Comparison of ENCODE assay signal across 21 cellular contexts in the genomic region with DNA sequence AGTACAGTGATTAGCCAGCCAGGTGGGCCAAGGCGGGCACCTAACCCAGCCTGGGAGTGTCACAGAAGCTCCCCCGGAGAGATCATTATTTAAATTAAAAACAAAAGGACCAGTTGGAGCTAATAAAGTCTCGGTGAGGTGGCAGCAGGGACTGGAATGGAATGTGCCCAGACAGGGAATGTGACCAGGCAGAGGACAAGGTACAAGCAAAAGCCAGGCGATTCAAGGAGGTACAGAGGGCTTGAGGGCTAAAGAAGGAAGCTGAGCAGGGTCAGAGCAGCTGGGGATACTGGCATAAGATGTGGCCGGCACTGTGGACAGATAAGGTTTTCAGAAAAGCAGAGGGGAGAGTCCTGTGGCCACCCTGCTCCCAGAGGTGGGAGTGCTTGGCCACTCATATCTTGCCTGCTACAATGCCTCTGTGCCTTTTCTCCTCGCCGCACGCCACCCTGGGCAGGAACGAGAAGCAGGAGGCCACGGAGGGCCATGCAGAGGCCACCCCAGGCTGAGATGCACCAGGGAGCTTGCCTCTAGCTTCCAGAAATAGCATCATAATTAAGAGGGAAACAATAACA. TPM values are rescaled to one million over a fixed set of nuclear protein-coding genes. Genes with fewer than 3 reads are reported as not detected.
DNase-seq lines count a peak whose midpoint lies in the region; ATAC-seq, FAIRE-seq and TF ChIP-seq lines count a peak whose summit lies in the region.
"Had no signal": no experiment of that assay in that cellular context is flagged by ENCODE, and none has a peak within 500 bp of the region (broad histone marks: within the 10 kb centered on the region; RNA-seq: fewer than 3 reads in every experiment).

No MANE protein-coding gene starts in this region.

- H3K14ac ChIP-seq in H1 (ENCODE audit: insufficient read length) = no peak overlapping the region

- no peak for TF ChIP-seq CTCF in activated CD8-positive, alpha-beta T cell treated with anti-CD3 and anti-CD28 coated beads for 36 hours (IDR thresholded peaks at IDR 0.05)
- no peak for TF ChIP-seq CTCF in H1 (IDR thresholded peaks at IDR 0.05; ENCODE audit: control extremely low read depth in 1 of 3, insufficient read depth in 1 of 3, low read depth in 1 of 3, low read length in 3 of 3)

- no peak overlapping the region for H4K5ac ChIP-seq in H1 (ENCODE audit: insufficient read length, low read depth, low read length)

- no peak for TF ChIP-seq RAD21 in H1 (IDR thresholded peaks at IDR 0.05 in 1 of 2, conservative IDR thresholded peaks at IDR 0.05 in 1 of 2; ENCODE audit: low read depth in 2 of 2, low read length in 2 of 2)

- H3K4me3 ChIP-seq in H1 (ENCODE audit: extremely low read depth in 1 of 4, insufficient read depth in 2 of 4, low read depth in 3 of 4, low read length in 4 of 4) = no peak overlapping the region
- H3K4me3 ChIP-seq: A549, tibial nerve had no signal

- no peak overlapping the region for H3K4me3 Mint-ChIP-seq in activated CD8-positive, alpha-beta T cell treated with anti-CD3 and anti-CD28 coated beads, Interleukin-2, amount 10 ng/mL, durations not matched to agents 7 days and 5 days
- H3K4me3 Mint-ChIP-seq in activated CD8-positive, alpha-beta T cell treated with anti-CD3 and anti-CD28 coated beads for 36 hours = no peak overlapping the region
- H3K4me3 Mint-ChIP-seq in T-helper 17 cell = no peak overlapping the region
- H3K4me3 Mint-ChIP-seq in stimulated activated effector memory CD8-positive, alpha-beta T cell treated with anti-CD3 and anti-CD28 coated beads, Interleukin-12 subunit alpha, Interleukin-12 subunit beta, amount 100 ng/mL, for 72 hours = peak overlapping the region; percentile 79
- H3K4me3 Mint-ChIP-seq: activated naive CD4-positive, alpha-beta T cell treated with anti-CD3 and anti-CD28 coated beads for 36 hours; neural crest cell; WTC11 had no signal

- H3K23ac ChIP-seq in H1 (ENCODE audit: insufficient read length) = no peak overlapping the region

- no peak for TF ChIP-seq EP300 in H1 (IDR thresholded peaks at IDR 0.05; ENCODE audit: borderline replicate concordance in 1 of 2, low read depth in 2 of 2, low read length in 2 of 2)

- no peaks in the 10 kb centered on the region for H3K36me3 ChIP-seq in H1 (ENCODE audit: control insufficient read depth in 2 of 4, insufficient read depth in 4 of 4, low read length in 3 of 4)
- H3K36me3 ChIP-seq: tibial nerve had no signal

- H4K8ac ChIP-seq in H1 (ENCODE audit: extremely low read depth, insufficient read depth, low read length) = no peak overlapping the region

- CTCF ChIA-PET in activated CD8-positive, alpha-beta T cell treated with anti-CD3 and anti-CD28 coated beads, Interleukin-2, amount 10 ng/mL, durations not matched to agents 7 days and 5 days (lab: Charles Lee) = interaction anchor here (3.4 kb wide), 1 partner anchor 11 kb away, joined by 12 read pairs; no protein-coding TSS in a partner anchor
- CTCF ChIA-PET in activated CD8-positive, alpha-beta T cell treated with anti-CD3 and anti-CD28 coated beads for 36 hours (lab: Charles Lee) = interaction anchor here (1.1 kb wide), 1 partner anchor 518 kb away, joined by 3 read pairs; no protein-coding TSS in a partner anchor
- CTCF ChIA-PET in H1 (lab: Charles Lee; ENCODE audit: partially characterized antibody) = interaction anchor here (0.5 to 4.6 kb wide), 5 partner anchors 12 to 401 kb away, joined by 3 to 49 read pairs (median 3); no protein-coding TSS in a partner anchor

- no peaks in the 10 kb centered on the region for H3K4me1 ChIP-seq in H1 (replicated peaks in 1 of 4; ENCODE audit: control insufficient read depth in 3 of 4, insufficient read depth in 4 of 4, low read length in 3 of 4)
- H3K4me1 ChIP-seq: A549 had no signal

- H3K9ac ChIP-seq in H1 (replicated peaks in 1 of 4; ENCODE audit: extremely low read depth in 1 of 4, low read depth in 3 of 4, low read length in 3 of 4) = no peak overlapping the region
- H3K9ac ChIP-seq: KMS-11 had no signal

- no peaks in the 10 kb centered on the region for H3K9me3 Mint-ChIP-seq in activated CD8-positive, alpha-beta T cell treated with anti-CD3 and anti-CD28 coated beads, Interleukin-2, amount 10 ng/mL, durations not matched to agents 7 days and 5 days (ENCODE audit: insufficient read depth)
- H3K9me3 Mint-ChIP-seq in activated CD8-positive, alpha-beta T cell treated with anti-CD3 and anti-CD28 coated beads for 36 hours = no peaks in the 10 kb centered on the region
- H3K9me3 Mint-ChIP-seq in stimulated activated effector memory CD8-positive, alpha-beta T cell treated with anti-CD3 and anti-CD28 coated beads, Interleukin-12 subunit alpha, Interleukin-12 subunit beta, amount 100 ng/mL, for 72 hours = no peaks in the 10 kb centered on the region
- H3K9me3 Mint-ChIP-seq: activated naive CD4-positive, alpha-beta T cell treated with anti-CD3 and anti-CD28 coated beads for 36 hours; neural crest cell; WTC11 had no signal

- H4K91ac ChIP-seq in H1 (replicated peaks; ENCODE audit: insufficient read length, low read length) = no peak overlapping the region

- H3K9me3 ChIP-seq in T-helper 17 cell (ENCODE audit: control insufficient read depth, low read length, poor library complexity, severe bottlenecking) (no peaks in the 10 kb centered on the region), H1 (ENCODE audit: insufficient read depth in 2 of 2, low read depth in 1 of 2, low read length in 1 of 2) (no peaks in the 10 kb centered on the region)
- H3K9me3 ChIP-seq: A549, tibial nerve had no signal

- H3K4me2 ChIP-seq in H1 (ENCODE audit: insufficient read depth in 1 of 2, low read depth in 2 of 2, low read length in 2 of 2) = no peak overlapping the region
- H3K4me2 ChIP-seq: A549, KMS-11 had no signal

- no peaks in the 10 kb centered on the region for H4K20me1 ChIP-seq in H1 (replicated peaks in 1 of 2; ENCODE audit: control insufficient read depth in 1 of 2, insufficient read depth in 2 of 2, low read length in 2 of 2)

- H2BK120ac ChIP-seq in H1 (replicated peaks; ENCODE audit: low read depth, low read length) = no peak overlapping the region

- no peak overlapping the region for H2BK12ac ChIP-seq in H1 (ENCODE audit: low read depth, low read length)

- DNase-seq in activated CD8-positive, alpha-beta T cell treated with anti-CD3 and anti-CD28 coated beads, Interleukin-2, amount 10 ng/mL, durations not matched to agents 7 days and 5 days = no peak
- DNase-seq in activated CD8-positive, alpha-beta T cell treated with anti-CD3 and anti-CD28 coated beads for 36 hours = no peak
- DNase-seq in T-helper 17 cell (no peak), H1 (ENCODE audit: low read depth in 1 of 2, low spot score in 2 of 2) (no peak), cerebellar nuclear complex (lab: John Stamatoyannopoulos, UW) (no peak), DMS 273 (lab: John Stamatoyannopoulos, UW; ENCODE audit: unreplicated experiment) (no peak)
- peak; percentile 0 to 42 for DNase-seq in stimulated activated effector memory CD8-positive, alpha-beta T cell treated with anti-CD3 and anti-CD28 coated beads, Interleukin-12 subunit alpha, Interleukin-12 subunit beta, amount 100 ng/mL, for 72 hours (ENCODE audit: low spot score in 2 of 2)
- DNase-seq: activated naive CD4-positive, alpha-beta T cell treated with anti-CD3 and anti-CD28 coated beads for 36 hours; erythroblast; HCEC 1CT; immature natural killer cell; NCI-H1048 had no signal

- H3K79me1 ChIP-seq in H1 (ENCODE audit: low read depth, low read length) = no peaks in the 10 kb centered on the region

- peak overlapping the region; percentile 7; the same call in 1 of the 2 replicates for H2BK5ac ChIP-seq in H1 (ENCODE audit: low read depth, low read length)

- POLR2A ChIA-PET in activated CD8-positive, alpha-beta T cell treated with anti-CD3 and anti-CD28 coated beads, Interleukin-2, amount 10 ng/mL, durations not matched to agents 7 days and 5 days (lab: Charles Lee) = no interaction called here
- POLR2A ChIA-PET in activated CD8-positive, alpha-beta T cell treated with anti-CD3 and anti-CD28 coated beads for 36 hours (lab: Charles Lee) = no interaction called here
- POLR2A ChIA-PET in H1 (lab: Charles Lee; ENCODE audit: partially characterized antibody) = no interaction called here

- no peak for FAIRE-seq in H1 (lab: Jason Lieb, UNC)
- FAIRE-seq: A549, colon had no signal

- H3K27me3 ChIP-seq in H1 (replicated peaks in 1 of 4; ENCODE audit: control insufficient read depth in 3 of 4, extremely low read depth in 1 of 4, insufficient read depth in 3 of 4, low read length in 3 of 4) = no peaks in the 10 kb centered on the region; a peak in 1 of 7 replicates
- H3K27me3 ChIP-seq: tibial nerve had no signal

- no peak overlapping the region for H2BK15ac ChIP-seq in H1 (ENCODE audit: low read length)

- no peak overlapping the region for H3K56ac ChIP-seq in H1 (replicated peaks; ENCODE audit: insufficient read length, low read depth, low read length)

- H3K23me2 ChIP-seq in H1 (ENCODE audit: low read depth, low read length) = no peaks in the 10 kb centered on the region

- no peak overlapping the region for H3K18ac ChIP-seq in H1 (ENCODE audit: extremely low read depth, low read length)

- no peak for TF ChIP-seq POLR2A in H1 (IDR thresholded peaks at IDR 0.05; ENCODE audit: control extremely low read depth in 1 of 2, low read depth in 2 of 2, low read length in 2 of 2)

- H3K27ac ChIP-seq in H1 (ENCODE audit: low read depth, low read length) = no peak overlapping the region
- H3K27ac ChIP-seq: A549, KMS-11, tibial nerve had no signal

- peaks cover 2% of the 10 kb centered on the region for H3K27me3 Mint-ChIP-seq in activated CD8-positive, alpha-beta T cell treated with anti-CD3 and anti-CD28 coated beads, Interleukin-2, amount 10 ng/mL, durations not matched to agents 7 days and 5 days (ENCODE audit: low read depth)
- peaks cover 2% of the 10 kb centered on the region for H3K27me3 Mint-ChIP-seq in activated CD8-positive, alpha-beta T cell treated with anti-CD3 and anti-CD28 coated beads for 36 hours
- H3K27me3 Mint-ChIP-seq in T-helper 17 cell = no peaks in the 10 kb centered on the region

- H2AK5ac ChIP-seq in H1 (ENCODE audit: low read depth, low read length) = no peak overlapping the region

- ATAC-seq in activated CD8-positive, alpha-beta T cell treated with anti-CD3 and anti-CD28 coated beads, Interleukin-2, amount 10 ng/mL, durations not matched to agents 7 days and 5 days = no peak
- ATAC-seq in activated CD8-positive, alpha-beta T cell treated with anti-CD3 and anti-CD28 coated beads for 36 hours = no peak
- ATAC-seq in T-helper 17 cell (no peak), GM19397 (IDR thresholded peaks at IDR 0.05; ENCODE audit: unreplicated experiment) (no peak)
- no peak for ATAC-seq in stimulated activated effector memory CD8-positive, alpha-beta T cell treated with anti-CD3 and anti-CD28 coated beads, Interleukin-12 subunit alpha, Interleukin-12 subunit beta, amount 100 ng/mL, for 72 hours
- ATAC-seq: A549, Panc1, WTC11 had no signal

- H3K4ac ChIP-seq in H1 (replicated peaks; ENCODE audit: insufficient read length, low read depth, low read length) = no peak overlapping the region

- no peak overlapping the region for H2BK20ac ChIP-seq in H1 (ENCODE audit: low read length)

- H3K36me3 Mint-ChIP-seq in activated CD8-positive, alpha-beta T cell treated with anti-CD3 and anti-CD28 coated beads, Interleukin-2, amount 10 ng/mL, durations not matched to agents 7 days and 5 days (ENCODE audit: low read depth) = peaks cover 7% of the 10 kb centered on the region
- peaks cover 2% of the 10 kb centered on the region for H3K36me3 Mint-ChIP-seq in activated CD8-positive, alpha-beta T cell treated with anti-CD3 and anti-CD28 coated beads for 36 hours (ENCODE audit: low read depth)
- peaks cover 2% of the 10 kb centered on the region for H3K36me3 Mint-ChIP-seq in T-helper 17 cell (ENCODE audit: low read depth)
- H3K36me3 Mint-ChIP-seq in stimulated activated effector memory CD8-positive, alpha-beta T cell treated with anti-CD3 and anti-CD28 coated beads, Interleukin-12 subunit alpha, Interleukin-12 subunit beta, amount 100 ng/mL, for 72 hours = peaks cover 100% of the 10 kb centered on the region
- H3K36me3 Mint-ChIP-seq: WTC11 had no signal

- WGBS in H1 (ENCODE audit: extremely low coverage in 1 of 2, insufficient coverage in 1 of 2, insufficient read length in 1 of 2, insufficient replicate concordance in 2 of 2, low coverage in 1 of 2, low lambda C conversion rate in 2 of 2, missing lambda C conversion rate in 1 of 2), 2 experiments = 80% methylated on average over 10 of the region's 10 CpGs; no CpG with 5 or more reads in 1 of the 2 experiments

- no peaks in the 10 kb centered on the region for H3K79me2 ChIP-seq in H1 (ENCODE audit: control insufficient read depth in 1 of 2, insufficient read depth in 2 of 2, low read length in 2 of 2)

- H3K27ac Mint-ChIP-seq in activated CD8-positive, alpha-beta T cell treated with anti-CD3 and anti-CD28 coated beads, Interleukin-2, amount 10 ng/mL, durations not matched to agents 7 days and 5 days = peak overlapping the region; percentile 9
- H3K27ac Mint-ChIP-seq in activated CD8-positive, alpha-beta T cell treated with anti-CD3 and anti-CD28 coated beads for 36 hours = no peak overlapping the region
- H3K27ac Mint-ChIP-seq in T-helper 17 cell = peak overlapping the region; percentile 91
- H3K27ac Mint-ChIP-seq in stimulated activated effector memory CD8-positive, alpha-beta T cell treated with anti-CD3 and anti-CD28 coated beads, Interleukin-12 subunit alpha, Interleukin-12 subunit beta, amount 100 ng/mL, for 72 hours = peak overlapping the region; percentile 98
- H3K27ac Mint-ChIP-seq: activated naive CD4-positive, alpha-beta T cell treated with anti-CD3 and anti-CD28 coated beads for 36 hours; WTC11 had no signal

- intact Hi-C loops in activated CD8-positive, alpha-beta T cell treated with anti-CD3 and anti-CD28 coated beads for 36 hours (cut with micrococcal nuclease) = no loop called here

- no peak overlapping the region for H2AFZ ChIP-seq in H1 (ENCODE audit: low read length)

- peaks cover 58% of the 10 kb centered on the region for H3K4me1 Mint-ChIP-seq in activated CD8-positive, alpha-beta T cell treated with anti-CD3 and anti-CD28 coated beads, Interleukin-2, amount 10 ng/mL, durations not matched to agents 7 days and 5 days (ENCODE audit: low read depth)
- H3K4me1 Mint-ChIP-seq in activated CD8-positive, alpha-beta T cell treated with anti-CD3 and anti-CD28 coated beads for 36 hours (ENCODE audit: low read depth) = peaks cover 33% of the 10 kb centered on the region
- peaks cover 46% of the 10 kb centered on the region for H3K4me1 Mint-ChIP-seq in T-helper 17 cell
- peaks cover 95% of the 10 kb centered on the region for H3K4me1 Mint-ChIP-seq in stimulated activated effector memory CD8-positive, alpha-beta T cell treated with anti-CD3 and anti-CD28 coated beads, Interleukin-12 subunit alpha, Interleukin-12 subunit beta, amount 100 ng/mL, for 72 hours

RNA-seq across cellular contexts. Expression of a gene that starts 13.2 kb away (rescaled TPM):
- total RNA-seq in activated CD8-positive, alpha-beta T cell treated with anti-CD3 and anti-CD28 coated beads, Interleukin-2, amount 10 ng/mL, durations not matched to agents 7 days and 5 days = 10 to 100 TPM; 24.4 to 25.6 TPM
- total RNA-seq in activated CD8-positive, alpha-beta T cell treated with anti-CD3 and anti-CD28 coated beads for 36 hours = 10 to 100 TPM; 16.6 to 19.0 TPM
- total RNA-seq in T-helper 17 cell = 10 to 100 TPM; 11.3 to 39.6 TPM
- not detected in 2 replicates for total RNA-seq in H1 (2021; fragmentation: NEBNext Ultra II Directional; extraction: Animal tissue kit (Norgen Biotek cat#: 25700))
- polyA plus RNA-seq in H1 (2011; rRNA removed) = not detected in 2 replicates
- polyA plus RNA-seq in H1 (2011; cell fraction: cytosol; rRNA removed) = 0.14 TPM
- polyA plus RNA-seq in H1 (2011; cell fraction: nucleus; rRNA removed) = not detected
- not detected in 4 replicates for polyA plus RNA-seq in H1 (2012, experiment 1 of 2)
- not detected for polyA plus RNA-seq in H1 (2012, experiment 2 of 2)
- polyA plus RNA-seq in H1 (2013, experiment 1 of 2) = 0.02 TPM
- 0.07 TPM for polyA plus RNA-seq in H1 (2013, experiment 2 of 2)
- polyA minus RNA-seq in H1 (2011; rRNA and poly(A)+ RNA removed) = 0.16 TPM in 1 of 2 replicates, not detected in the other
- not detected for polyA minus RNA-seq in H1 (2011; cell fraction: cytosol; rRNA and poly(A)+ RNA removed)
- polyA minus RNA-seq in H1 (2011; cell fraction: nucleus; rRNA and poly(A)+ RNA removed) = not detected
- total RNA-seq: Daoy had no signal
- polyA plus RNA-seq: A549 had no signal

RNA-seq across cellular contexts. Expression of a gene that starts 41.2 kb away (rescaled TPM):
- not detected for total RNA-seq in activated CD8-positive, alpha-beta T cell treated with anti-CD3 and anti-CD28 coated beads, Interleukin-2, amount 10 ng/mL, durations not matched to agents 7 days and 5 days
- total RNA-seq in activated CD8-positive, alpha-beta T cell treated with anti-CD3 and anti-CD28 coated beads for 36 hours = not detected
- total RNA-seq in T-helper 17 cell = not detected
- total RNA-seq in H1 (2021; fragmentation: NEBNext Ultra II Directional; extraction: Animal tissue kit (Norgen Biotek cat#: 25700)) = not detected in 2 replicates
- polyA plus RNA-seq in H1 (2011; rRNA removed) = not detected in 2 replicates
- polyA plus RNA-seq in H1 (2011; cell fraction: cytosol; rRNA removed) = not detected
- polyA plus RNA-seq in H1 (2011; cell fraction: nucleus; rRNA removed) = not detected
- not detected in 4 replicates for polyA plus RNA-seq in H1 (2012, experiment 1 of 2)
- polyA plus RNA-seq in H1 (2012, experiment 2 of 2) = not detected
- polyA plus RNA-seq in H1 (2013, experiment 1 of 2) = not detected
- polyA plus RNA-seq in H1 (2013, experiment 2 of 2) = not detected
- polyA minus RNA-seq in H1 (2011; rRNA and poly(A)+ RNA removed) = not detected in 2 replicates
- not detected for polyA minus RNA-seq in H1 (2011; cell fraction: cytosol; rRNA and poly(A)+ RNA removed)
- not detected for polyA minus RNA-seq in H1 (2011; cell fraction: nucleus; rRNA and poly(A)+ RNA removed)
- total RNA-seq: activated naive CD4-positive, alpha-beta T cell treated with anti-CD3 and anti-CD28 coated beads for 36 hours; Daoy; neural crest cell; WTC11 had no signal
- polyA plus RNA-seq: A549, immature natural killer cell had no signal

RNA-seq across cellular contexts. Expression of a gene that starts 59.7 kb away (rescaled TPM):
- total RNA-seq in activated CD8-positive, alpha-beta T cell treated with anti-CD3 and anti-CD28 coated beads, Interleukin-2, amount 10 ng/mL, durations not matched to agents 7 days and 5 days = not detected
- under 1 TPM; 0.04 to 0.09 TPM for total RNA-seq in activated CD8-positive, alpha-beta T cell treated with anti-CD3 and anti-CD28 coated beads for 36 hours
- total RNA-seq in T-helper 17 cell = not detected
- 0.69 and 0.73 TPM in 2 replicates for total RNA-seq in H1 (2021; fragmentation: NEBNext Ultra II Directional; extraction: Animal tissue kit (Norgen Biotek cat#: 25700))
- polyA plus RNA-seq in H1 (2011; rRNA removed) = 0.48 and 0.63 TPM in 2 replicates
- 0.50 TPM for polyA plus RNA-seq in H1 (2011; cell fraction: cytosol; rRNA removed)
- 0.70 TPM for polyA plus RNA-seq in H1 (2011; cell fraction: nucleus; rRNA removed)
- 0.56 to 0.81 TPM (median 0.68 TPM) in 4 replicates for polyA plus RNA-seq in H1 (2012, experiment 1 of 2)
- 0.21 TPM for polyA plus RNA-seq in H1 (2012, experiment 2 of 2)
- 0.65 TPM for polyA plus RNA-seq in H1 (2013, experiment 1 of 2)
- polyA plus RNA-seq in H1 (2013, experiment 2 of 2) = 0.66 TPM
- 0.54 and 1.2 TPM in 2 replicates for polyA minus RNA-seq in H1 (2011; rRNA and poly(A)+ RNA removed)
- not detected for polyA minus RNA-seq in H1 (2011; cell fraction: cytosol; rRNA and poly(A)+ RNA removed)
- 1.2 TPM for polyA minus RNA-seq in H1 (2011; cell fraction: nucleus; rRNA and poly(A)+ RNA removed)
- total RNA-seq: activated naive CD4-positive, alpha-beta T cell treated with anti-CD3 and anti-CD28 coated beads for 36 hours had no signal

Comparison
In these comparisons a context has a peak if more than half of its experiments do, and no peak if none do; other contexts are left out.
1. DNase-seq: peak in stimulated activated effector memory CD8-positive, alpha-beta T cell treated with anti-CD3 and anti-CD28 coated beads, Interleukin-12 subunit alpha, Interleukin-12 subunit beta, amount 100 ng/mL, for 72 hours (2 of 2); none in activated CD8-positive, alpha-beta T cell treated with anti-CD3 and anti-CD28 coated beads, Interleukin-2, amount 10 ng/mL, durations not matched to agents 7 days and 5 days (single experiment), activated CD8-positive, alpha-beta T cell treated with anti-CD3 and anti-CD28 coated beads for 36 hours (single experiment), T-helper 17 cell (0 of 3), H1 (0 of 2), cerebellar nuclear complex (0 of 2) and DMS 273 (single experiment).
2. RNA of a gene that starts 13.2 kb away (total RNA-seq): 11.3 to 39.6 TPM in T-helper 17 cell, 24.4 to 25.6 TPM in activated CD8-positive, alpha-beta T cell treated with anti-CD3 and anti-CD28 coated beads, Interleukin-2, amount 10 ng/mL, durations not matched to agents 7 days and 5 days and 16.6 to 19.0 TPM in activated CD8-positive, alpha-beta T cell treated with anti-CD3 and anti-CD28 coated beads for 36 hours; not detected in H1; every median in the first group is over 10 times any median in the second.